8 cellular contexts compared by ENCODE assay signal in the genomic region with DNA sequence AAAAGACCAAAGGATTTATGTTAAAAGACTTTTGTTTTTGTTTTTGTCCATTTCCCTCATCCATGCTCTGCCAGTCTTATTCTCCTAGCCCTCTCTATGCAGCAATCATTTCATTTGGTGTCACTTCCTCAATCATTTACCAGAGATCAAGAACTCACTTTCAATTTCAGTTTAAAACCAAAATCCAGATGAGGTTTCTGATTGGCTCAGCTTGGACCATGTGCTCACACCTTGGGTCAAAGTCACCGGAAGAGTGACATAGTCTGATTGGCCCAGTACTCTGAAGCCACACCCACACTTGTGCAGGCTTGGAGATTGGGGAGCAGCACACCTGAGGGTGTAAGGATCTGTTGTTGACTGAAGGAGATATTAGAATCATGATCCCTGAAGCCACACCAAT.
DNase-seq lines count a peak whose midpoint lies in the region; ATAC-seq and TF ChIP-seq lines count a peak whose summit lies in the region.

No MANE protein-coding gene starts in this region.

- no peak overlapping the region for H3K27ac ChIP-seq in OCI-LY1 (ENCODE audit: low read depth, low read length, poor library complexity, severe bottlenecking)
- H3K27ac ChIP-seq in right cardiac atrium (ENCODE audit: low read length): no peak overlapping the region
- no peak overlapping the region for H3K27ac ChIP-seq in smooth muscle cell (ENCODE audit: low read depth)

- H3K9me3 Mint-ChIP-seq in activated T-cell treated with anti-CD3 and anti-CD28 coated beads, Interleukin-2, amount 50 U/mL, for 4 hours: no peaks in the 10 kb centered on the region

- no peak overlapping the region for H3K9ac ChIP-seq in OCI-LY1 (ENCODE audit: low read length)
- H3K9ac ChIP-seq in smooth muscle cell (ENCODE audit: low read depth): no peak overlapping the region

- H3K27me3 ChIP-seq in OCI-LY1 (ENCODE audit: insufficient read depth, low read length) (no peaks in the 10 kb centered on the region), right cardiac atrium (ENCODE audit: control insufficient read depth, insufficient read depth) (no peaks in the 10 kb centered on the region), smooth muscle cell (ENCODE audit: low read depth) (no peaks in the 10 kb centered on the region)

- no peaks in the 10 kb centered on the region for H3K79me2 ChIP-seq in OCI-LY1 (ENCODE audit: insufficient read depth, low read length)
- H3K79me2 ChIP-seq in smooth muscle cell (ENCODE audit: low read depth): no peaks in the 10 kb centered on the region

- peak; percentile 4 for DNase-seq in activated T-cell treated with anti-CD3 and anti-CD28 coated beads, Interleukin-2, amount 50 U/mL, for 4 hours
- DNase-seq in activated T-cell treated with anti-CD3 and anti-CD28 coated beads, Interleukin-2, amount 50 U/mL, for 1 hour: no peak
- DNase-seq in right cardiac atrium (no peak), NCI-H146 treated with DMSO at 0.1 percent for 48 hours (lab: John Stamatoyannopoulos, UW; ENCODE audit: unreplicated experiment) (no peak), NCI-H187 (lab: John Stamatoyannopoulos, UW) (no peak), smooth muscle cell (lab: John Stamatoyannopoulos, UW; ENCODE audit: unreplicated experiment) (no peak)

- no peaks in the 10 kb centered on the region for H4K20me1 ChIP-seq in OCI-LY1 (ENCODE audit: insufficient read depth, low read length)
- H4K20me1 ChIP-seq in smooth muscle cell (ENCODE audit: low read depth): no peaks in the 10 kb centered on the region

- H3K4me1 Mint-ChIP-seq in activated T-cell treated with anti-CD3 and anti-CD28 coated beads, Interleukin-2, amount 50 U/mL, for 4 hours (ENCODE audit: low read depth): peaks cover 4% of the 10 kb centered on the region

- ATAC-seq in activated T-cell treated with anti-CD3 and anti-CD28 coated beads, Interleukin-2, amount 50 U/mL, for 4 hours: peak in 1 of 2 donors; percentile 30
- ATAC-seq in HG02840 (IDR thresholded peaks at IDR 0.05; ENCODE audit: low FRiP score, unreplicated experiment) (peak; percentile 70), right cardiac atrium (peak; percentile 19 to 44)

- peak overlapping the region; percentile 23 for H3K4me3 ChIP-seq in OCI-LY1 (ENCODE audit: low read depth, low read length, poor library complexity, severe bottlenecking)
- no peak overlapping the region for H3K4me3 ChIP-seq in right cardiac atrium (ENCODE audit: low read length)
- no peak overlapping the region for H3K4me3 ChIP-seq in smooth muscle cell

- H3K9me3 ChIP-seq in OCI-LY1 (ENCODE audit: low read length): no peaks in the 10 kb centered on the region
- H3K9me3 ChIP-seq in right cardiac atrium (ENCODE audit: control insufficient read depth, low read length): no peaks in the 10 kb centered on the region
- H3K9me3 ChIP-seq in smooth muscle cell (replicated peaks; ENCODE audit: low read depth): no peaks in the 10 kb centered on the region

- WGBS in right cardiac atrium: 68% methylated on average over 1 of the region's 1 CpG
- WGBS in smooth muscle cell (ENCODE audit: low lambda C conversion rate): 96% methylated on average over 1 of the region's 1 CpG

- H3K36me3 Mint-ChIP-seq in activated T-cell treated with anti-CD3 and anti-CD28 coated beads, Interleukin-2, amount 50 U/mL, for 4 hours (ENCODE audit: insufficient read depth): no peaks in the 10 kb centered on the region

- H3K27me3 Mint-ChIP-seq in activated T-cell treated with anti-CD3 and anti-CD28 coated beads, Interleukin-2, amount 50 U/mL, for 4 hours (ENCODE audit: low read depth): no peaks in the 10 kb centered on the region

- intact Hi-C loops in right cardiac atrium (cut with DNase I): loop anchor here in 1 of 4 donors (10.0 kb wide), 1 partner anchor 139 kb away; no protein-coding TSS in a partner anchor

- H2AFZ ChIP-seq in OCI-LY1 (ENCODE audit: low read length) (peak overlapping the region; percentile 17; the same call in 1 of the 2 replicates), smooth muscle cell (ENCODE audit: low read depth) (no peak overlapping the region)

- H3K9me2 ChIP-seq in OCI-LY1 (ENCODE audit: low read depth, low read length): no peaks in the 10 kb centered on the region

- H3F3A ChIP-seq in OCI-LY1 (ENCODE audit: insufficient read depth, low read length): no peaks in the 10 kb centered on the region
- H3F3A ChIP-seq in smooth muscle cell (ENCODE audit: low read depth): no peaks in the 10 kb centered on the region

- H3K4me3 Mint-ChIP-seq in activated T-cell treated with anti-CD3 and anti-CD28 coated beads, Interleukin-2, amount 50 U/mL, for 4 hours: no peak overlapping the region

- no peaks in the 10 kb centered on the region for H3K36me3 ChIP-seq in OCI-LY1 (ENCODE audit: insufficient read depth, low read length)
- H3K36me3 ChIP-seq in smooth muscle cell (ENCODE audit: low read depth): no peaks in the 10 kb centered on the region

- TF ChIP-seq CTCF in OCI-LY1 (IDR thresholded peaks at IDR 0.05; ENCODE audit: low read length): no peak
- no peak for TF ChIP-seq CTCF in smooth muscle cell (IDR thresholded peaks at IDR 0.05; ENCODE audit: borderline replicate concordance, insufficient read depth, poor library complexity, severe bottlenecking)

- H3K4me1 ChIP-seq in OCI-LY1 (ENCODE audit: insufficient read depth, low read length, severe bottlenecking) (peaks cover 13% of the 10 kb centered on the region), right cardiac atrium (ENCODE audit: control insufficient read depth, insufficient read depth, low read length) (peaks cover 2% of the 10 kb centered on the region), smooth muscle cell (ENCODE audit: low read depth) (peaks cover 16% of the 10 kb centered on the region)

- peak overlapping the region; percentile 37 for H3K4me2 ChIP-seq in OCI-LY1 (ENCODE audit: low read length)
- H3K4me2 ChIP-seq in smooth muscle cell: no peak overlapping the region
